15 cellular contexts compared by ENCODE assay signal in the genomic region with DNA sequence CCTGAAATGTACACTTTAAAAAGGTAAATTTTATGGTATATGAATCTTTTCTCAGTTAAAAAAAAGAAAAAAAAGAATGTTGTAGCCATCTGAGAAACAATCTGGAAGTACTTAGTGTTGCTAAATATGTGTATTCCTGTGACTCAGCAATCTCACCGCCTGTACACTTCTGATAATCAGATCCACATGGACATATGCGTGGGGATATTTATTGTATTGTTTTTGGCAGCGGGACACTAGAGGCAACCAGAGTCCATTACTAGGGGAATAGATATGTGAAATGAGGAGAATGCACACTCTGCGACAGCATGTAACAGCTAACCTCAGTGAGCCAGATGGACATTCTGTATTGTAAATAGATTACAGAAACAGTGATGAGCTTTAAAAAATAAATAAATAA.
DNase-seq lines count a peak whose midpoint lies in the region; ATAC-seq and TF ChIP-seq lines count a peak whose summit lies in the region.
"Had no signal": no experiment of that assay in that cellular context is flagged by ENCODE, and none has a peak within 500 bp of the region (broad histone marks: within the 10 kb centered on the region; RNA-seq: fewer than 3 reads in every experiment).

No MANE protein-coding gene starts in this region.

- no peak for ATAC-seq in GM21825 (IDR thresholded peaks at IDR 0.05; ENCODE audit: unreplicated experiment)
- ATAC-seq in HG03280 (IDR thresholded peaks at IDR 0.05; ENCODE audit: unreplicated experiment) = no peak
- ATAC-seq: activated CD4-positive, CD25-positive, alpha-beta regulatory T cell treated with anti-CD3 and anti-CD28 coated beads, Interleukin-2, amount 50 U/mL, for 24 hours; naive thymus-derived CD8-positive, alpha-beta T cell had no signal

- H3K27me3 ChIP-seq in ACC112 (ENCODE audit: insufficient read depth, low read length) = no peaks in the 10 kb centered on the region
- H3K27me3 ChIP-seq: upper lobe of left lung had no signal

- DNase-seq in HS-27A (ENCODE audit: low read depth) = peak; percentile 73
- peak; percentile 83 for DNase-seq in astrocyte of the cerebellum (ENCODE audit: low read depth)
- peak; percentile 97 for DNase-seq in iris pigment epithelial cell (ENCODE audit: low read depth)
- DNase-seq in GM20000 (ENCODE audit: low spot score) = no peak
- no peak for DNase-seq in cerebellum (ENCODE audit: low spot score)
- DNase-seq: anterior cingulate cortex; naive thymus-derived CD8-positive, alpha-beta T cell; NCI-H524 treated with DMSO at 0.1 percent for 48 hours; SHP77 treated with DMSO at 0.1 percent for 48 hours; upper lobe of left lung had no signal

- H3K79me2 ChIP-seq in ACC112 (ENCODE audit: control insufficient read depth, insufficient read depth, low read length, unreplicated experiment) = no peaks in the 10 kb centered on the region

- no peak overlapping the region for H3K4me3 ChIP-seq in ACC112 (ENCODE audit: low read depth, low read length)
- no peak overlapping the region for H3K4me3 ChIP-seq in astrocyte of the cerebellum (ENCODE audit: low read depth, low read length)
- H3K4me3 ChIP-seq: upper lobe of left lung had no signal

- H3K27ac ChIP-seq in ACC112 (ENCODE audit: low read depth, low read length) = peak overlapping the region; percentile 84
- H3K27ac ChIP-seq: C4-2B, upper lobe of left lung had no signal

- in situ Hi-C loops in astrocyte of the cerebellum (cut with HindIII; ENCODE audit: low sequenced_read_pairs) = no loop called here

- H3K36me3 ChIP-seq in ACC112 (ENCODE audit: insufficient read depth, low read length) = no peaks in the 10 kb centered on the region
- H3K36me3 ChIP-seq: upper lobe of left lung had no signal

- H3K4me1 ChIP-seq in ACC112 (ENCODE audit: control insufficient read depth, insufficient read depth, low read length, unreplicated experiment) = peaks cover 37% of the 10 kb centered on the region
- H3K4me1 ChIP-seq: upper lobe of left lung had no signal

- TF ChIP-seq CTCF in astrocyte of the cerebellum (IDR thresholded peaks at IDR 0.05; ENCODE audit: low read depth, low read length, missing control alignments) (no peak), GM20000 (IDR thresholded peaks at IDR 0.05; ENCODE audit: extremely low read depth, missing control alignments) (no peak)

- H2AFZ ChIP-seq in ACC112 (ENCODE audit: low read length, unreplicated experiment) = peak overlapping the region; percentile 1

Comparison
In these comparisons a context has a peak if more than half of its experiments do, and no peak if none do; other contexts are left out.
1. DNase-seq: peak in HS-27A (single experiment), astrocyte of the cerebellum (single experiment) and iris pigment epithelial cell (single experiment); none in GM20000 (single experiment) and cerebellum (single experiment).